Comparison of ENCODE assay signal across 30 cellular contexts in genomic region chr6:162637317-162637716, GRCh38.
"Had no signal": no experiment of that assay in that cellular context is flagged by ENCODE, and none has a peak within 500 bp of the region (broad histone marks: within the 10 kb centered on the region; RNA-seq: fewer than 3 reads in every experiment).

No MANE protein-coding gene starts in this region.

- H3K9me3 ChIP-seq: ascending aorta had no signal

- H3K36me3 ChIP-seq: ascending aorta, cardiac muscle cell had no signal

- ATAC-seq: activated CD8-positive, alpha-beta T cell treated with anti-CD3 and anti-CD28 coated beads for 36 hours; activated naive CD8-positive, alpha-beta T cell treated with anti-CD3 and anti-CD28 coated beads, Interleukin-2, amount 50 U/mL, for 24 hours had no signal

- FAIRE-seq: bronchial epithelial cell, TTC549 had no signal

- DNase-seq: activated B cell treated with CpG ODN at 0.5 μM for 24 hours; activated CD4-positive, alpha-beta memory T cell treated with anti-CD3 and anti-CD28 coated beads for 36 hours; activated CD4-positive, alpha-beta T cell treated with anti-CD3 and anti-CD28 coated beads for 4 hours; activated CD4-positive, alpha-beta T cell treated with anti-CD3 and anti-CD28 coated beads, Interleukin-2, amount 10 ng/mL, durations not matched to agents 24 days and 14 days; activated CD4-positive, alpha-beta T cell treated with anti-CD3 and anti-CD28 coated beads, Interleukin-2, amount 50 U/mL, for 1 hour; activated CD4-positive, alpha-beta T cell treated with anti-CD3 and anti-CD28 coated beads, Interleukin-2, amount 50 U/mL, for 4 hours; activated CD4-positive, CD25-positive, alpha-beta regulatory T cell treated with anti-CD3 and anti-CD28 coated beads, Interleukin-2, amount 50 U/mL, for 72 hours; activated CD8-positive, alpha-beta memory T cell treated with anti-CD3 and anti-CD28 coated beads, Interleukin-2, amount 50 U/mL, for 4 hours; activated CD8-positive, alpha-beta T cell treated with anti-CD3 and anti-CD28 coated beads for 36 hours; activated effector memory CD4-positive, alpha-beta T cell treated with Interleukin-2 at 50 U/mL for 16 hours; activated gamma-delta T cell; activated naive CD4-positive, alpha-beta T cell treated with anti-CD3 and anti-CD28 coated beads, Interleukin-2, amount 10 ng/mL, durations not matched to agents 7 days and 5 days; activated naive CD4-positive, alpha-beta T cell treated with Interleukin-2 at 50 U/mL for 16 hours; activated naive CD8-positive, alpha-beta T cell treated with anti-CD3 and anti-CD28 coated beads, Interleukin-2, amount 10 ng/mL, durations not matched to agents 7 days and 5 days; activated naive CD8-positive, alpha-beta T cell treated with anti-CD3 and anti-CD28 coated beads, Interleukin-2, amount 50 U/mL, for 24 hours; activated T-cell treated with anti-CD3 and anti-CD28 coated beads for 4 hours; activated T-cell treated with anti-CD3 and anti-CD28 coated beads, Interleukin-2, amount 50 U/mL, for 24 hours; activated T-cell treated with anti-CD3 and anti-CD28 coated beads, Interleukin-2, amount 50 U/mL, for 48 hours; amygdala; anterior cingulate cortex; caudate nucleus; SW 1271; T-helper 1 cell; T-helper 2 cell; T-helper 9 cell had no signal

- H3K4me3 ChIP-seq: ascending aorta, cardiac muscle cell had no signal

- H3K27ac ChIP-seq: ascending aorta, cardiac muscle cell, VCaP had no signal

- H3K27me3 ChIP-seq: ascending aorta, cardiac muscle cell had no signal

- H3K4me1 ChIP-seq: ascending aorta had no signal
